19 cellular contexts compared by ENCODE assay signal in the genomic region with DNA sequence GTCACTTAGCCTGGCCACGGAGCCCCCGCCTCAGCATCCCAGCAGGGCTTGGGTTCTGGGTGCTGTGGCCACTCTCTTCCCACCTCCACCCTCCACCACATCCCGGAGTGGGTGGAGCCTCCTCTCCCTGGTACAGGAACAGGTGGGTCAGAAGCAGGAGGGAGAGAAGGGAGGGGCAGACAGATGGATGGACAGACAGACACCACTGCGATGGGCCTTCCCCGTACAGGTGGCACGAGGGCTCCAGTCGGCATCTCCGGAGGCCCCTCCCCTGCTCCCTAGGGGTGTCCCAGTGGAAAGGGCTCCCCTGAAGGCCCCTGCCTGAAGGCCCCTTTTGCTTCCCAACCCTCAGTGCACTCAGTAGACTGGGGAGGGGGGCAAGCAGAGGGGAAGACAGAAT.
DNase-seq lines count a peak whose midpoint lies in the region; ATAC-seq, FAIRE-seq and TF ChIP-seq lines count a peak whose summit lies in the region.
"Had no signal": no experiment of that assay in that cellular context is flagged by ENCODE, and none has a peak within 500 bp of the region (broad histone marks: within the 10 kb centered on the region; RNA-seq: fewer than 3 reads in every experiment).

No MANE protein-coding gene starts in this region.

- FAIRE-seq in kidney (lab: Jason Lieb, UNC), result no peak
- FAIRE-seq: G401.6, RCC 7860 had no signal

- H3K27me3 ChIP-seq in esophagus squamous epithelium, result peaks cover 0 to 6% (median 0%) of the 10 kb centered on the region in 4 donors

- no peak for ATAC-seq in HG02840 (IDR thresholded peaks at IDR 0.05; ENCODE audit: low FRiP score, unreplicated experiment)

- H3K4me1 ChIP-seq in kidney (ENCODE audit: control insufficient read depth in 1 of 2, insufficient read depth in 1 of 2, low read depth in 1 of 2, low read length in 2 of 2) (no peaks in the 10 kb centered on the region), esophagus squamous epithelium (peaks cover 0 to 22% (median 3%) of the 10 kb centered on the region in 3 donors)

- H3K27ac ChIP-seq in kidney (ENCODE audit: low read depth in 2 of 2, low read length in 2 of 2), result no peak overlapping the region
- no peak overlapping the region for H3K27ac ChIP-seq in esophagus squamous epithelium

- no peak overlapping the region for H3K4me3 ChIP-seq in kidney (ENCODE audit: low read length in 2 of 2)
- H3K4me3 ChIP-seq in esophagus squamous epithelium, result no peak overlapping the region

- DNase-seq in NCI-H82 (lab: John Stamatoyannopoulos, UW) (peak; percentile 36), NCI-H82 treated with DMSO at 0.1 percent for 48 hours (lab: John Stamatoyannopoulos, UW; ENCODE audit: unreplicated experiment) (no peak), NCI-H510A (lab: John Stamatoyannopoulos, UW) (peak; percentile 85), kidney (peak; percentile 57), KG1 (lab: John Stamatoyannopoulos, UW) (no peak), esophagus squamous epithelium (lab: John Stamatoyannopoulos, UW) (no peak)
- DNase-seq: C1 segment of cervical spinal cord; GOT3; HFFc6; NCI-H1092 treated with DMSO at 0.1 percent for 48 hours; NCI-H187 treated with DMSO at 0.1 percent for 48 hours; NCI-H345; NCI-H526 treated with DMSO at 0.1 percent for 48 hours; NK-92 treated with Interleukin-12 subunit alpha and Interleukin-12 subunit beta, amount 100 ng/mL, for 24 hours; Right ventricle myocardium superior; SW 1271 had no signal

- H3K9me3 ChIP-seq in kidney (ENCODE audit: control insufficient read depth in 1 of 2, low read length in 2 of 2) (no peaks in the 10 kb centered on the region), esophagus squamous epithelium (no peaks in the 10 kb centered on the region)

- H3K36me3 ChIP-seq in kidney (ENCODE audit: control insufficient read depth in 1 of 2, insufficient read depth in 2 of 2, low read length in 2 of 2) (no peaks in the 10 kb centered on the region), esophagus squamous epithelium (no peaks in the 10 kb centered on the region)

- intact Hi-C loops in kidney (cut with DNase I), result no loop called here
- intact Hi-C loops in esophagus squamous epithelium (cut with DNase I), result no loop called here

- TF ChIP-seq CTCF in kidney (IDR thresholded peaks at IDR 0.05; ENCODE audit: borderline replicate concordance, extremely low read depth, insufficient read depth), result no peak
- no peak for TF ChIP-seq CTCF in esophagus squamous epithelium (IDR thresholded peaks at IDR 0.05)

- WGBS in esophagus squamous epithelium, 2 donors, result 75 to 100% methylated on average over 2 to 8 of the region's 8 CpGs

- no peak for TF ChIP-seq POLR2A in esophagus squamous epithelium (IDR thresholded peaks at IDR 0.05)

- no peak overlapping the region for H3K9ac ChIP-seq in kidney (ENCODE audit: low read length in 2 of 2)

Comparison
In these comparisons a context has a peak if more than half of its experiments do, and no peak if none do; other contexts are left out.
1. DNase-seq: peak in NCI-H82 (single experiment), NCI-H510A (single experiment) and kidney (single experiment); none in NCI-H82 treated with DMSO at 0.1 percent for 48 hours (single experiment), KG1 (single experiment) and esophagus squamous epithelium (single experiment).